In the genomic region with DNA sequence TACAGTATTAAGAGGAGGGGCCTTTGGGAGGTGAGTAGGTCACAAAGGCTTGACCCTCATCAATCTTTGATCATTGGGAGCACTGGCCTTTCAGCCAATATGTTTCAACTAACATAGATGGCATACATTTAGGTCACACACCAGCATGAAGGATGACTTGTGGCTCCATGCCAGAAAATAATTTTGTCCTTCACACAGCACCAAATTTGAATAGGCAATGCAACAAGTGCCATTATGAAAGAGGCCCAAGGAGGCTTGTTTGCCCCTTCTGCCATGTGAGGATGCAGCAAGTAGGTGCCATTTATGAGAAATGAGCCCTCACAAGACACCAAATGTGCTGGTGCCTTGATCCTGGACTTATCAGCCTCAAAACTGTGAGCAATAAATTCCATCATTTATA, we compare ENCODE assay signal across 27 cellular contexts.
"Had no signal": no experiment of that assay in that cellular context is flagged by ENCODE, and none has a peak within 500 bp of the region (broad histone marks: within the 10 kb centered on the region; RNA-seq: fewer than 3 reads in every experiment).

No MANE protein-coding gene starts in this region.

- H3K9me3 ChIP-seq: pancreas, prostate gland, testis, thyroid gland had no signal

- DNase-seq: immature natural killer cell; kidney; left colon; left lung; lower lobe of right lung; mammary epithelial cell; mesenchymal stem cell; naive thymus-derived CD8-positive, alpha-beta T cell; nucleus accumbens; pancreas; posterior cingulate gyrus; retina; right cardiac atrium; stimulated activated CD4-positive, alpha-beta T cell treated with anti-CD3 and anti-CD28 coated beads, Interleukin-12 subunit alpha, Interleukin-12 subunit beta, amount 100 ng/mL, for 4 hours; stimulated activated CD4-positive, alpha-beta T cell treated with anti-CD3 and anti-CD28 coated beads, Interleukin-15, amount 100 ng/mL, for 24 hours; stimulated activated CD4-positive, alpha-beta T cell treated with anti-CD3 and anti-CD28 coated beads, Interleukin-2, amount 100 ng/mL, for 24 hours; stimulated activated CD4-positive, alpha-beta T cell treated with anti-CD3 and anti-CD28 coated beads, Interleukin-4, amount 100 ng/mL, for 1 hour; stimulated activated naive B cell treated with anti-CD40 and anti-IgM and Interleukin-4, amounts not matched to agents 10 μg/mL and 1 μg/mL and 100 μg/mL, for 72 hours; stimulated activated naive CD8-positive, alpha-beta T cell treated with anti-CD3 and anti-CD28 coated beads, Interleukin-15, Interleukin-2, amounts not matched to agents 100 U/mL and 50 U/mL, for 24 hours; stomach; testis; thyroid gland; transverse colon; upper lobe of left lung had no signal

- H3K36me3 ChIP-seq: left lung, lower lobe of right lung, pancreas, prostate gland, stomach, thyroid gland, transverse colon, upper lobe of left lung, vagina had no signal

- H3K4me1 ChIP-seq: left lung, lower lobe of right lung, pancreas, prostate gland, stomach, testis, thyroid gland, transverse colon, upper lobe of left lung, vagina had no signal

- H3K27ac ChIP-seq: left lung, lower lobe of right lung, pancreas, prostate gland, skin epidermis, stomach, testis, thyroid gland, transverse colon, upper lobe of left lung, vagina had no signal

- H3K4me3 ChIP-seq: left lung, lower lobe of right lung, pancreas, prostate gland, skin epidermis, stomach, testis, thyroid gland, transverse colon, upper lobe of left lung, vagina had no signal
